ENCODE assay signal across 8 cellular contexts in genomic region chr17:78378225-78379133, GRCh38.
DNase-seq lines count a peak whose midpoint lies in the region; ATAC-seq and TF ChIP-seq lines count a peak whose summit lies in the region.

A gene with protein sequence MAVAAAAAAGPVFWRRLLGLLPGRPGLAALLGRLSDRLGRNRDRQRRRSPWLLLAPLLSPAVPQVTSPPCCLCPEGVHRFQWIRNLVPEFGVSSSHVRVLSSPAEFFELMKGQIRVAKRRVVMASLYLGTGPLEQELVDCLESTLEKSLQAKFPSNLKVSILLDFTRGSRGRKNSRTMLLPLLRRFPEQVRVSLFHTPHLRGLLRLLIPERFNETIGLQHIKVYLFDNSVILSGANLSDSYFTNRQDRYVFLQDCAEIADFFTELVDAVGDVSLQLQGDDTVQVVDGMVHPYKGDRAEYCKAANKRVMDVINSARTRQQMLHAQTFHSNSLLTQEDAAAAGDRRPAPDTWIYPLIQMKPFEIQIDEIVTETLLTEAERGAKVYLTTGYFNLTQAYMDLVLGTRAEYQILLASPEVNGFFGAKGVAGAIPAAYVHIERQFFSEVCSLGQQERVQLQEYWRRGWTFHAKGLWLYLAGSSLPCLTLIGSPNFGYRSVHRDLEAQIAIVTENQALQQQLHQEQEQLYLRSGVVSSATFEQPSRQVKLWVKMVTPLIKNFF (plus strand): TSS chr17:78378649. CDS start chr17:78378666, 17 bp downstream.

- TF ChIP-seq POLR2A in GM10847 (IDR thresholded peaks at IDR 0.05; ENCODE audit: extremely low read depth, insufficient read length): peak; percentile 68

- peak; percentile 75 for DNase-seq in NCI-H748 (lab: John Stamatoyannopoulos, UW; ENCODE audit: unreplicated experiment)
- peak; percentile 93 for DNase-seq in activated CD8-positive, alpha-beta memory T cell treated with anti-CD3 and anti-CD28 coated beads for 24 hours
- DNase-seq in effector CD8-positive, alpha-beta T cell (lab: John Stamatoyannopoulos, UW): peak; percentile 65
- peak; percentile 78 for DNase-seq in medulla oblongata (ENCODE audit: extremely low spot score)
- peak; percentile 62 for DNase-seq in stimulated activated CD8-positive, alpha-beta memory T cell treated with anti-CD3 and anti-CD28 coated beads, Interleukin-12 subunit alpha, Interleukin-12 subunit beta, amount 100 ng/mL, for 24 hours (ENCODE audit: extremely low read depth)

- ATAC-seq in HG03039 (IDR thresholded peaks at IDR 0.05; ENCODE audit: unreplicated experiment): peak; percentile 57
- ATAC-seq in GM21526 (IDR thresholded peaks at IDR 0.05; ENCODE audit: low FRiP score, unreplicated experiment): no peak
